8 cellular contexts compared by ENCODE assay signal in genomic region chr17:81518113-81518784, GRCh38. TPM values are rescaled to one million over a fixed set of nuclear protein-coding genes. Genes with fewer than 3 reads are reported as not detected.
DNase-seq lines count a peak whose midpoint lies in the region; ATAC-seq and TF ChIP-seq lines count a peak whose summit lies in the region.

No MANE protein-coding gene starts in this region.

- H3K9me3 Mint-ChIP-seq in HFFc6 = no peaks in the 10 kb centered on the region

- no peak for TF ChIP-seq POLR2A in breast epithelium (IDR thresholded peaks at IDR 0.05)

- intact Hi-C loops in breast epithelium (cut with DNase I; ENCODE audit: low total_unique reads) = no loop called here

- H3K4me1 ChIP-seq in breast epithelium (peaks cover 10 to 15% of the 10 kb centered on the region in 2 donors), muscle layer of colon (ENCODE audit: insufficient read depth, low read length) (peaks cover 32% of the 10 kb centered on the region)

- H3K27me3 Mint-ChIP-seq in HFFc6 (ENCODE audit: insufficient read depth) = no peaks in the 10 kb centered on the region

- H3K27ac ChIP-seq in breast epithelium = peak overlapping the region; percentile 98 to 99
- H3K27ac ChIP-seq in muscle layer of colon (ENCODE audit: low read depth, low read length) = peak overlapping the region; percentile 98

- no peak for DNase-seq in AG09309 (ENCODE audit: low read depth)
- no peak for DNase-seq in HFFc6
- no peak for DNase-seq in breast epithelium (ENCODE audit: low spot score in 2 of 2)
- no peak for DNase-seq in COR-L47 (lab: John Stamatoyannopoulos, UW)
- DNase-seq in OCI-M2 (lab: John Stamatoyannopoulos, UW; ENCODE audit: unreplicated experiment) = no peak

- H3K36me3 Mint-ChIP-seq in HFFc6 (ENCODE audit: low read depth) = peaks cover 6% of the 10 kb centered on the region

- H3K27ac Mint-ChIP-seq in HFFc6 = peak overlapping the region; percentile 52; the same call in 1 of the 2 replicates

- H3K36me3 ChIP-seq in breast epithelium (no peaks in the 10 kb centered on the region), muscle layer of colon (ENCODE audit: insufficient read depth, low read length) (no peaks in the 10 kb centered on the region)

- H3K27me3 ChIP-seq in breast epithelium (no peaks in the 10 kb centered on the region), muscle layer of colon (ENCODE audit: control insufficient read depth in 1 of 2, insufficient read depth in 2 of 2, low read length in 2 of 2) (peaks cover under 1 to 12% of the 10 kb centered on the region in 2 donors)

- H3K4me3 Mint-ChIP-seq in HFFc6 = peak overlapping the region; percentile 73

- no peaks in the 10 kb centered on the region for H3K9me3 ChIP-seq in breast epithelium
- no peaks in the 10 kb centered on the region for H3K9me3 ChIP-seq in muscle layer of colon (ENCODE audit: low read length)

- ATAC-seq in GM21390 (IDR thresholded peaks at IDR 0.05; ENCODE audit: unreplicated experiment) (no peak), GM18868 (IDR thresholded peaks at IDR 0.05; ENCODE audit: unreplicated experiment) (no peak)

- peaks cover 17% of the 10 kb centered on the region for H3K4me1 Mint-ChIP-seq in HFFc6 (ENCODE audit: low read depth)

- TF ChIP-seq CTCF in AG09309 (IDR thresholded peaks at IDR 0.05; ENCODE audit: control insufficient read depth, insufficient read depth, low read depth, low read length, missing control alignments) (no peak), HFFc6 (IDR thresholded peaks at IDR 0.05) (no peak), breast epithelium (IDR thresholded peaks at IDR 0.05) (no peak)

- H3K9ac ChIP-seq in muscle layer of colon (ENCODE audit: low read length) = peak overlapping the region; percentile 42

- peak overlapping the region; percentile 80 for H3K4me3 ChIP-seq in AG09309 (ENCODE audit: control insufficient read depth, low read depth, low read length)
- peak overlapping the region; percentile 34 to 69 (median 68) for H3K4me3 ChIP-seq in breast epithelium
- H3K4me3 ChIP-seq in muscle layer of colon (ENCODE audit: low read depth in 1 of 2, low read length in 2 of 2) = peak overlapping the region; percentile 40 to 43

RNA-seq across cellular contexts. Expression of gene ACTG1, which starts 5.7 kb away (rescaled TPM):
- total RNA-seq in HFFc6 (2021; fragmentation: NEBNext Ultra II Directional; extraction: Animal tissue kit (Norgen Biotek cat#: 25700)) = over 10,000 TPM in 3 of 6 experiments, 1,000 to 10,000 TPM in 3; 7,891 to 11,135 (median 9,908) TPM
- 1,000 to 10,000 TPM; 2,222 to 2,764 (median 2,750) TPM for total RNA-seq in breast epithelium

RNA-seq across cellular contexts. Expression of gene FSCN2, which starts 9.9 kb away (rescaled TPM):
- 1 to 10 TPM in 3 of 6 experiments, under 1 TPM in 3; 0.71 to 1.4 (median 0.99) TPM for total RNA-seq in HFFc6 (2021; fragmentation: NEBNext Ultra II Directional; extraction: Animal tissue kit (Norgen Biotek cat#: 25700))
- 1 to 10 TPM in 2 of 3 donors, under 1 TPM in 1; 0.48 to 3.2 (median 1.6) TPM for total RNA-seq in breast epithelium

RNA-seq across cellular contexts. Expression of gene FAAP100, which starts 33.9 kb away (rescaled TPM):
- 10 to 100 TPM; 21.9 to 27.7 (median 23.9) TPM for total RNA-seq in HFFc6 (2021; fragmentation: NEBNext Ultra II Directional; extraction: Animal tissue kit (Norgen Biotek cat#: 25700))
- 10 to 100 TPM; 13.0 to 23.1 (median 20.6) TPM for total RNA-seq in breast epithelium
